In genomic region chr22:47647720-47648119, GRCh38 we compare ENCODE assay signal across 24 cellular contexts.
A peak's percentile ranks its signal among the peaks of the same experiment; 100 is the strongest.
DNase-seq lines count a peak whose midpoint lies in the region; ATAC-seq, FAIRE-seq and TF ChIP-seq lines count a peak whose summit lies in the region.
"Had no signal": no experiment of that assay in that cellular context is flagged by ENCODE, and none has a peak within 500 bp of the region (broad histone marks: within the 10 kb centered on the region; RNA-seq: fewer than 3 reads in every experiment).

No MANE protein-coding gene starts in this region.

- H3K4ac ChIP-seq in trophoblast cell (ENCODE audit: low read depth, low read length) = no peak overlapping the region

- H4K8ac ChIP-seq in trophoblast cell (ENCODE audit: low read depth, low read length) = no peak overlapping the region

- no peak overlapping the region for H2BK12ac ChIP-seq in trophoblast cell (ENCODE audit: low read length)

- no peak overlapping the region for H3K23ac ChIP-seq in trophoblast cell (ENCODE audit: low read length)

- H3K14ac ChIP-seq in trophoblast cell (ENCODE audit: low read length) = no peak overlapping the region

- TF ChIP-seq RAD21 in HepG2 (CRISPR knock-in tag; IDR thresholded peaks at IDR 0.05) = no peak

- TF ChIP-seq EP300 in HepG2 (IDR thresholded peaks at IDR 0.05; ENCODE audit: low read depth in 2 of 2, low read length in 2 of 2) = no peak
- TF ChIP-seq EP300 in HepG2 (CRISPR knock-in tag; IDR thresholded peaks at IDR 0.05; ENCODE audit: borderline replicate concordance) = no peak

- H2AFZ ChIP-seq in HepG2 (ENCODE audit: low read length) (no peak overlapping the region), trophoblast cell (ENCODE audit: insufficient read depth, low read length, poor library complexity) (no peak overlapping the region), MM.1S (ENCODE audit: low read length) (no peak overlapping the region)
- H2AFZ ChIP-seq: GM23338 had no signal

- no peak for FAIRE-seq in HepG2 (lab: Jason Lieb, UNC)
- FAIRE-seq: A204.1, D721Med, GM12878, GM18507, H54 had no signal

- H3K27ac ChIP-seq in HepG2 (ENCODE audit: extremely low read length, insufficient read depth, low read length) (no peak overlapping the region), right lobe of liver (no peak overlapping the region), trophoblast cell (ENCODE audit: low read depth, low read length) (no peak overlapping the region), MM.1S (ENCODE audit: low read length) (no peak overlapping the region)
- H3K27ac ChIP-seq: 22Rv1; BLaER1 treated with 17β-estradiol and CSF1 and Interleukin-3, amounts not matched to agents 10 nM and 100 nM had no signal

- no peak overlapping the region for H2BK120ac ChIP-seq in trophoblast cell (ENCODE audit: insufficient read depth, low read length, poor library complexity)

- intact Hi-C loops in HepG2 (cut with micrococcal nuclease; ENCODE audit: unreplicated experiment) (no loop called here), right lobe of liver (cut with DNase I) (no loop called here)

- no peaks in the 10 kb centered on the region for H3K79me1 ChIP-seq in trophoblast cell (ENCODE audit: low read length)

- H3K36me3 ChIP-seq in HepG2 (replicated peaks in 1 of 2; ENCODE audit: control insufficient read depth in 1 of 2, insufficient read depth in 2 of 2, low read length in 2 of 2) (no peaks in the 10 kb centered on the region), right lobe of liver (no peaks in the 10 kb centered on the region), trophoblast cell (ENCODE audit: control insufficient read depth in 1 of 2, insufficient read depth in 2 of 2, low read length in 2 of 2) (no peaks in the 10 kb centered on the region), MM.1S (replicated peaks; ENCODE audit: insufficient read depth, low read length) (no peaks in the 10 kb centered on the region)
- H3K36me3 ChIP-seq: BE2C; BLaER1 treated with 17β-estradiol and CSF1 and Interleukin-3, amounts not matched to agents 10 nM and 100 nM had no signal

- ATAC-seq in HepG2 (no peak), right lobe of liver (no peak), HG03571 (IDR thresholded peaks at IDR 0.05; ENCODE audit: unreplicated experiment) (no peak)
- ATAC-seq: GM12878, GM23338 had no signal

- H3F3A ChIP-seq in MM.1S (ENCODE audit: insufficient read depth, low read length) = no peaks in the 10 kb centered on the region

- H3K18ac ChIP-seq in trophoblast cell (ENCODE audit: low read length) = no peak overlapping the region

- CTCF ChIA-PET in HepG2 (lab: Yijun Ruan, JAX; ENCODE audit: low intra/inter-chr PET ratio, low total read pairs) = no interaction called here

- no peaks in the 10 kb centered on the region for H3K9me3 ChIP-seq in HepG2 (ENCODE audit: low read length)
- no peaks in the 10 kb centered on the region for H3K9me3 ChIP-seq in right lobe of liver
- peaks cover 6% of the 10 kb centered on the region for H3K9me3 ChIP-seq in trophoblast cell (ENCODE audit: insufficient read depth, low read depth, low read length)
- no peaks in the 10 kb centered on the region for H3K9me3 ChIP-seq in MM.1S (replicated peaks; ENCODE audit: insufficient read depth, low read length)
- H3K9me3 ChIP-seq: BE2C had no signal

- no peak overlapping the region for H3K4me3 ChIP-seq in HepG2 (replicated peaks in 1 of 3; ENCODE audit: insufficient read depth in 1 of 3, low read depth in 2 of 3, low read length in 3 of 3)
- no peak overlapping the region for H3K4me3 ChIP-seq in right lobe of liver
- H3K4me3 ChIP-seq in trophoblast cell (ENCODE audit: low read depth, low read length) = peak overlapping the region; percentile 27
- no peak overlapping the region for H3K4me3 ChIP-seq in MM.1S (ENCODE audit: low read length)
- H3K4me3 ChIP-seq: BLaER1 treated with 17β-estradiol and CSF1 and Interleukin-3, amounts not matched to agents 10 nM and 100 nM; GM12878; GM23338 had no signal

- in situ Hi-C loops in HepG2 (cut with HindIII; ENCODE audit: extremely low pct_ligation_motif_present, low pct_unique_long_range_greater_than_20kb) = no loop called here

- TF ChIP-seq POLR2A in HepG2 (IDR thresholded peaks at IDR 0.05; ENCODE audit: insufficient read depth in 1 of 2, low read depth in 2 of 2, low read length in 2 of 2) (no peak), right lobe of liver (IDR thresholded peaks at IDR 0.05) (no peak)

- H2AK5ac ChIP-seq in trophoblast cell (ENCODE audit: low read length) = no peak overlapping the region

- BruUV-seq in HepG2 (replicated peaks; lab: Mats Ljungman, UMichigan) = no TSS peak

- H2BK5ac ChIP-seq in trophoblast cell (ENCODE audit: low read depth, low read length, poor library complexity) = no peak overlapping the region

- no peak overlapping the region for H4K12ac ChIP-seq in trophoblast cell (ENCODE audit: low read depth, low read length)

- H3K4me1 ChIP-seq in HepG2 (ENCODE audit: insufficient read depth, low read length) (no peaks in the 10 kb centered on the region), right lobe of liver (no peaks in the 10 kb centered on the region), trophoblast cell (ENCODE audit: control insufficient read depth in 1 of 2, insufficient read depth in 2 of 2, low read length in 2 of 2) (no peaks in the 10 kb centered on the region), MM.1S (ENCODE audit: low read length) (no peaks in the 10 kb centered on the region)
- H3K4me1 ChIP-seq: BE2C; BLaER1 treated with 17β-estradiol and CSF1 and Interleukin-3, amounts not matched to agents 10 nM and 100 nM had no signal

- H3K9ac ChIP-seq in HepG2 (ENCODE audit: insufficient read depth, low read depth, low read length) (no peak overlapping the region), trophoblast cell (ENCODE audit: low read length) (no peak overlapping the region), MM.1S (ENCODE audit: low read length) (no peak overlapping the region)
- H3K9ac ChIP-seq: BLaER1 treated with 17β-estradiol and CSF1 and Interleukin-3, amounts not matched to agents 10 nM and 100 nM had no signal

- POLR2A ChIA-PET in HepG2 (lab: Yijun Ruan, JAX) = no interaction called here

- no peaks in the 10 kb centered on the region for H3K27me3 ChIP-seq in HepG2 (ENCODE audit: control insufficient read depth in 1 of 2, insufficient read depth in 2 of 2, low read length in 2 of 2)
- no peaks in the 10 kb centered on the region for H3K27me3 ChIP-seq in right lobe of liver
- H3K27me3 ChIP-seq in trophoblast cell (ENCODE audit: insufficient read depth, low read length) = no peaks in the 10 kb centered on the region
- H3K27me3 ChIP-seq in MM.1S (replicated peaks; ENCODE audit: insufficient read depth, low read length) = no peaks in the 10 kb centered on the region
- H3K27me3 ChIP-seq: BE2C; BLaER1 treated with 17β-estradiol and CSF1 and Interleukin-3, amounts not matched to agents 10 nM and 100 nM had no signal

- TF ChIP-seq CTCF in HepG2 (CRISPR knock-in tag; IDR thresholded peaks at IDR 0.05) = no peak
- no peak for TF ChIP-seq CTCF in right lobe of liver (IDR thresholded peaks at IDR 0.05)
- TF ChIP-seq CTCF in MM.1S (IDR thresholded peaks at IDR 0.05; ENCODE audit: low read length) = no peak

- H3K79me2 ChIP-seq in HepG2 (ENCODE audit: insufficient read depth, low read length) = no peaks in the 10 kb centered on the region
- no peaks in the 10 kb centered on the region for H3K79me2 ChIP-seq in trophoblast cell (ENCODE audit: control insufficient read depth, insufficient read depth, low read length, poor library complexity)
- H3K79me2 ChIP-seq in MM.1S (ENCODE audit: low read length) = no peaks in the 10 kb centered on the region

- H4K20me1 ChIP-seq in HepG2 (ENCODE audit: insufficient read depth, low read length) = no peaks in the 10 kb centered on the region
- H4K20me1 ChIP-seq in MM.1S (ENCODE audit: insufficient read depth, low read length) = no peaks in the 10 kb centered on the region
- H4K20me1 ChIP-seq: BLaER1 treated with 17β-estradiol and CSF1 and Interleukin-3, amounts not matched to agents 10 nM and 100 nM had no signal

- H3K4me2 ChIP-seq in HepG2 (ENCODE audit: low read depth, low read length) (no peak overlapping the region), trophoblast cell (ENCODE audit: low read length) (no peak overlapping the region), MM.1S (ENCODE audit: low read depth, low read length) (no peak overlapping the region)
- H3K4me2 ChIP-seq: BLaER1 treated with 17β-estradiol and CSF1 and Interleukin-3, amounts not matched to agents 10 nM and 100 nM; GM23338 had no signal

- DNase-seq in HepG2 (ENCODE audit: low spot score) = no peak
- DNase-seq in right lobe of liver = no peak
- DNase-seq in ecto neural progenitor cell (ENCODE audit: low spot score) = peak; percentile 6
- no peak for DNase-seq in trophoblast cell
- DNase-seq in MM.1S = no peak
- no peak for DNase-seq in activated CD4-positive, alpha-beta T cell treated with anti-CD3 and anti-CD28 coated beads for 1 hour
- DNase-seq: AML-193; BE2C; CD4-positive, alpha-beta T cell; CD8-positive, alpha-beta memory T cell; DMS 273 treated with DMSO at 0.1 percent for 48 hours; DMS79; EL; GDM1; HCEC 1CT had no signal

- no peak overlapping the region for H4K91ac ChIP-seq in trophoblast cell (ENCODE audit: low read depth, low read length)

- no peaks in the 10 kb centered on the region for H3K9me2 ChIP-seq in MM.1S (replicated peaks; ENCODE audit: insufficient read depth, low read length)

- WGBS in HepG2 (ENCODE audit: low lambda C conversion rate) = 47% methylated on average over 5 of the region's 5 CpGs
- WGBS in right lobe of liver (ENCODE audit: insufficient coverage, low coverage, low lambda C conversion rate, missing lambda C conversion rate) = 77% methylated on average over 4 of the region's 5 CpGs
- 100% methylated on average over 1 of the region's 5 CpGs for whole genome bisulfite sequencing in trophoblast cell (ENCODE audit: extremely low coverage, insufficient coverage, insufficient read length)

TF ChIP-seq in HepG2, 621 proteins besides CTCF, POLR2A, EP300 and RAD21:
- TF ChIP-seq HDAC2 (CRISPR knock-in tag; IDR thresholded peaks at IDR 0.05) (no peak), MNT (IDR thresholded peaks at IDR 0.05) (peak; percentile 96), ATRX (CRISPR knock-in tag; IDR thresholded peaks at IDR 0.05; ENCODE audit: borderline replicate concordance) (no peak)
